Comparison of ENCODE assay signal across 24 cellular contexts in the genomic region with DNA sequence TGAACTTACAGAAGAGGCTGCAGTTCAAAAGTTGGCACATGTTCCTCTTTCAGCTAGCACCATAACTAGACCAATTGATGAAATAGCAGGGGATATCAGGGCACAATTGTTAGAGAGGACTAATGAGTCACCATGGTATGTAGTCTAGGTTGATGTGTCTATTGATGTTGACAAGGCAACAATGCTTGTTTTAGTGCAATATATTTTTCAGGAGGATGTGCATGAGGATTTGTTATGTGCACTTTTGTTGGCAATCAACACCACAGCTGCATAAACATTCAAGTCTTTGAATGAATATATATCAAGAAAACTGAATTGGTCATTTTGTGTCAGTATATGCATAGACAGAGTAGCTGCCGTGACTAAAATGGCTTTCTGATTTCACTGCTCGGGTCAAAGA.
DNase-seq lines count a peak whose midpoint lies in the region; ATAC-seq, FAIRE-seq and TF ChIP-seq lines count a peak whose summit lies in the region.
"Had no signal": no experiment of that assay in that cellular context is flagged by ENCODE, and none has a peak within 500 bp of the region (broad histone marks: within the 10 kb centered on the region; RNA-seq: fewer than 3 reads in every experiment).

No MANE protein-coding gene starts in this region.

- intact Hi-C loops in colonic mucosa (cut with DNase I), result no loop called here

- no peak overlapping the region for H3K9ac ChIP-seq in colonic mucosa (ENCODE audit: low read depth in 2 of 2, low read length in 2 of 2)
- H3K9ac ChIP-seq: BLaER1 treated with 17β-estradiol and CSF1 and Interleukin-3, amounts not matched to agents 10 nM and 100 nM had no signal

- no peaks in the 10 kb centered on the region for H3K36me3 ChIP-seq in SJCRH30
- no peaks in the 10 kb centered on the region for H3K36me3 ChIP-seq in colonic mucosa
- H3K36me3 ChIP-seq: BE2C; BLaER1 treated with 17β-estradiol and CSF1 and Interleukin-3, amounts not matched to agents 10 nM and 100 nM; HAP-1 had no signal

- no peak for DNase-seq in H54 (ENCODE audit: insufficient read length, low spot score)
- DNase-seq in LHCN-M2 (ENCODE audit: low read depth), result peak; percentile 66
- peak; percentile 9 to 48 for DNase-seq in SJCRH30
- peak; percentile 60 for DNase-seq in foreskin melanocyte
- no peak for DNase-seq in colonic mucosa
- DNase-seq in activated CD8-positive, alpha-beta memory T cell treated with anti-CD3 and anti-CD28 coated beads for 24 hours, result no peak
- DNase-seq: 8988T; ACHN; AML-193; BE2C; CD4-positive, alpha-beta T cell; CD8-positive, alpha-beta memory T cell; DMS 273 treated with DMSO at 0.1 percent for 48 hours; DND-41; HFFc6 had no signal

- H3K27me3 ChIP-seq in SJCRH30, result no peaks in the 10 kb centered on the region
- H3K27me3 ChIP-seq in colonic mucosa, result no peaks in the 10 kb centered on the region
- H3K27me3 ChIP-seq: BE2C; BLaER1 treated with 17β-estradiol and CSF1 and Interleukin-3, amounts not matched to agents 10 nM and 100 nM had no signal

- H3K27ac ChIP-seq in SJCRH30, result peak overlapping the region; percentile 11; the same call in 1 of the 2 replicates
- no peak overlapping the region for H3K27ac ChIP-seq in colonic mucosa
- H3K27ac ChIP-seq: A549; BLaER1 treated with 17β-estradiol and CSF1 and Interleukin-3, amounts not matched to agents 10 nM and 100 nM had no signal

- H3K9me3 ChIP-seq in SJCRH30 (replicated peaks) (no peaks in the 10 kb centered on the region), colonic mucosa (no peaks in the 10 kb centered on the region)
- H3K9me3 ChIP-seq: A549; BE2C; BLaER1 treated with 17β-estradiol and CSF1 and Interleukin-3, amounts not matched to agents 10 nM and 100 nM; HAP-1 had no signal

- H3K4me1 ChIP-seq in SJCRH30, result peaks cover 6% of the 10 kb centered on the region; the same call in 1 of the 2 replicates
- no peaks in the 10 kb centered on the region for H3K4me1 ChIP-seq in colonic mucosa
- H3K4me1 ChIP-seq: A549; BE2C; BLaER1 treated with 17β-estradiol and CSF1 and Interleukin-3, amounts not matched to agents 10 nM and 100 nM; HAP-1 had no signal

- TF ChIP-seq CTCF in colonic mucosa (IDR thresholded peaks at IDR 0.05), result no peak

- FAIRE-seq in H54 (lab: Jason Lieb, UNC), result peak; percentile 48
- FAIRE-seq: A549, D721Med, G401.6, GM12892 had no signal

- ATAC-seq in HG02981 (IDR thresholded peaks at IDR 0.05; ENCODE audit: unreplicated experiment) (no peak), HG03159 (IDR thresholded peaks at IDR 0.05; ENCODE audit: unreplicated experiment) (no peak)
- ATAC-seq: A549, GM23338 had no signal

- no peak for TF ChIP-seq POLR2A in H54 (IDR thresholded peaks at IDR 0.05; ENCODE audit: low read depth, low read length)

- H3K4me3 ChIP-seq in SJCRH30, result no peak overlapping the region
- no peak overlapping the region for H3K4me3 ChIP-seq in colonic mucosa
- H3K4me3 ChIP-seq: A549; BLaER1 treated with 17β-estradiol and CSF1 and Interleukin-3, amounts not matched to agents 10 nM and 100 nM; GM23338; HAP-1 had no signal

Comparison
In these comparisons a context has a peak if more than half of its experiments do, and no peak if none do; other contexts are left out.
1. DNase-seq: peak in LHCN-M2 (single experiment), SJCRH30 (2 of 2) and foreskin melanocyte (single experiment); none in H54 (single experiment), colonic mucosa (single experiment) and activated CD8-positive, alpha-beta memory T cell treated with anti-CD3 and anti-CD28 coated beads for 24 hours (single experiment).